Comparison of ENCODE assay signal across 8 cellular contexts in genomic region chr7:4641091-4641666, GRCh38. TPM values are rescaled to one million over a fixed set of nuclear protein-coding genes. Genes with fewer than 3 reads are reported as not detected.
DNase-seq lines count a peak whose midpoint lies in the region; ATAC-seq and TF ChIP-seq lines count a peak whose summit lies in the region.

No MANE protein-coding gene starts in this region.

- DNase-seq in NCI-H345 treated with DMSO at 0.1 percent for 48 hours (lab: John Stamatoyannopoulos, UW; ENCODE audit: unreplicated experiment) (peak; percentile 67), NCI-H345 (lab: John Stamatoyannopoulos, UW) (no peak), epithelial cell of esophagus (ENCODE audit: low read depth) (no peak), progenitor cell of endocrine pancreas (ENCODE audit: low spot score, unreplicated experiment) (no peak), NCI-H2081 treated with DMSO at 0.1 percent for 48 hours (lab: John Stamatoyannopoulos, UW) (no peak), A172 (ENCODE audit: low spot score) (no peak)

- TF ChIP-seq CTCF in OCI-LY1 (IDR thresholded peaks at IDR 0.05; ENCODE audit: low read length) = peak; percentile 17; the same call in 1 of the 2 replicates
- TF ChIP-seq CTCF in epithelial cell of esophagus (IDR thresholded peaks at IDR 0.05; ENCODE audit: insufficient read depth, low read depth, low read length, missing control alignments) = no peak
- TF ChIP-seq CTCF in progenitor cell of endocrine pancreas (IDR thresholded peaks at IDR 0.05; ENCODE audit: unreplicated experiment) = peak; percentile 21

- no peaks in the 10 kb centered on the region for H3K9me2 ChIP-seq in OCI-LY1 (ENCODE audit: low read depth, low read length)

- peak overlapping the region; percentile 87 for H3K4me2 ChIP-seq in OCI-LY1 (ENCODE audit: low read length)

- no peak overlapping the region for H3K27ac Mint-ChIP-seq in progenitor cell of endocrine pancreas

- peak overlapping the region; percentile 63 for H3K9ac ChIP-seq in OCI-LY1 (ENCODE audit: low read length)

- no peaks in the 10 kb centered on the region for H3K27me3 ChIP-seq in OCI-LY1 (ENCODE audit: insufficient read depth, low read length)

- H3K9me3 ChIP-seq in OCI-LY1 (ENCODE audit: low read length) = no peaks in the 10 kb centered on the region

- no peaks in the 10 kb centered on the region for H4K20me1 ChIP-seq in OCI-LY1 (ENCODE audit: insufficient read depth, low read length)

- peaks cover 6% of the 10 kb centered on the region for H3K9me3 Mint-ChIP-seq in progenitor cell of endocrine pancreas (ENCODE audit: low read depth)

- peaks cover 10% of the 10 kb centered on the region for H3K4me1 ChIP-seq in OCI-LY1 (ENCODE audit: insufficient read depth, low read length, severe bottlenecking)

- H3K4me3 ChIP-seq in OCI-LY1 (ENCODE audit: low read depth, low read length, poor library complexity, severe bottlenecking) (peak overlapping the region; percentile 92), epithelial cell of esophagus (ENCODE audit: low read length) (peak overlapping the region; percentile 38)

- peak overlapping the region; percentile 55 for H3K4me3 Mint-ChIP-seq in progenitor cell of endocrine pancreas (ENCODE audit: low read depth)

- peaks cover 3% of the 10 kb centered on the region for H3K36me3 Mint-ChIP-seq in progenitor cell of endocrine pancreas (ENCODE audit: insufficient read depth)

- H3F3A ChIP-seq in OCI-LY1 (ENCODE audit: insufficient read depth, low read length) = no peaks in the 10 kb centered on the region

- H3K27me3 Mint-ChIP-seq in progenitor cell of endocrine pancreas = no peaks in the 10 kb centered on the region

- peak overlapping the region; percentile 60 for H2AFZ ChIP-seq in OCI-LY1 (ENCODE audit: low read length)

- no peaks in the 10 kb centered on the region for H3K36me3 ChIP-seq in OCI-LY1 (ENCODE audit: insufficient read depth, low read length)

- no peaks in the 10 kb centered on the region for H3K79me2 ChIP-seq in OCI-LY1 (ENCODE audit: insufficient read depth, low read length)

- no peak overlapping the region for H3K27ac ChIP-seq in OCI-LY1 (ENCODE audit: low read depth, low read length, poor library complexity, severe bottlenecking)

- ATAC-seq in HG03045 (IDR thresholded peaks at IDR 0.05; ENCODE audit: unreplicated experiment) = no peak

- peaks cover 1% of the 10 kb centered on the region for H3K4me1 Mint-ChIP-seq in progenitor cell of endocrine pancreas (ENCODE audit: low read depth)

RNA-seq across cellular contexts. Expression of gene FOXK1, which starts 40.9 kb away (rescaled TPM):
- total RNA-seq in progenitor cell of endocrine pancreas = 47.6 and 47.8 TPM in 2 replicates
- 8.3 and 16.6 TPM in 2 replicates for total RNA-seq in A172 (2014; rRNA removed; shearing (Covaris generic))
